Comparison of ENCODE assay signal across 20 cellular contexts in the genomic region with DNA sequence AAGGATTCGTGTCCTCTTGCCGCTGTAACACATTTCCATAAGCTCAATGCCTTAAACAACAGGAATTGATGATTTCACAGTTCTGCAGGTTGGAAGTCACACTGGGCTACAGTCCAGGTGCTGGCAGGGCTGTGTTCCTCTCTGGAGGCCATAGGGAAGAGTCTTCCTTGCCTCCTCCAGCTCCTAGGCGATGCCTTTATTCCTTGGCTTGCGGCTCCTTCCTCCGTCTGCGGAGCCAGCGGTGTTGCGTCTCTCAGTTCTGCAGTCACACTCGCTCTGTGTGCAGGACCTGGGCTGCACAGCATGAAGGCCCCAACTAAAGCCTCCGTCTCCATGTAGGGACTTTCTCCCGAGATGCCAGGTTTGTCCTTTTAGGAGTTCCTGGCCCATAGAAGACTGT.
DNase-seq lines count a peak whose midpoint lies in the region; ATAC-seq, FAIRE-seq and TF ChIP-seq lines count a peak whose summit lies in the region.
"Had no signal": no experiment of that assay in that cellular context is flagged by ENCODE, and none has a peak within 500 bp of the region (broad histone marks: within the 10 kb centered on the region; RNA-seq: fewer than 3 reads in every experiment).

No MANE protein-coding gene starts in this region.

- H3K4me2 ChIP-seq in astrocyte (ENCODE audit: low read length): no peak overlapping the region

- no peak for ATAC-seq in activated naive CD8-positive, alpha-beta T cell treated with anti-CD3 and anti-CD28 coated beads, Interleukin-2, amount 50 U/mL, for 24 hours
- no peak for ATAC-seq in CD4-positive, alpha-beta T cell (ENCODE audit: poor library complexity)
- no peak for ATAC-seq in lung (ENCODE audit: insufficient read depth, low FRiP score)
- ATAC-seq in HG03457 (IDR thresholded peaks at IDR 0.05; ENCODE audit: unreplicated experiment): no peak
- ATAC-seq: HepG2 had no signal

- CTCF ChIA-PET in CD4-positive, alpha-beta T cell (lab: Charles Lee): interaction anchor here (1.0 kb wide), 1 partner anchor 60 kb away, joined by 3 read pairs; no protein-coding TSS in a partner anchor

- no peak overlapping the region for H3K27ac ChIP-seq in CD4-positive, alpha-beta T cell (ENCODE audit: low read depth, low read length)
- no peak overlapping the region for H3K27ac ChIP-seq in astrocyte (ENCODE audit: low read depth, low read length)
- H3K27ac ChIP-seq in lung (ENCODE audit: low read depth in 1 of 2, low read length in 1 of 2): no peak overlapping the region
- H3K27ac ChIP-seq: GM23248 had no signal

- H3K27ac Mint-ChIP-seq in activated naive CD8-positive, alpha-beta T cell: no peak overlapping the region
- H3K27ac Mint-ChIP-seq in activated naive CD8-positive, alpha-beta T cell treated with anti-CD3 and anti-CD28 coated beads, Interleukin-2, amount 50 U/mL, for 24 hours: no peak overlapping the region
- no peak overlapping the region for H3K27ac Mint-ChIP-seq in CD4-positive, alpha-beta T cell
- H3K27ac Mint-ChIP-seq in astrocyte (ENCODE audit: unreplicated experiment): peak overlapping the region; percentile 9
- H3K27ac Mint-ChIP-seq in activated T-cell treated with anti-CD3 and anti-CD28 coated beads, Interleukin-2, amount 50 U/mL, for 24 hours: no peak overlapping the region
- H3K27ac Mint-ChIP-seq: IgD-negative memory B cell had no signal

- POLR2A ChIA-PET in CD4-positive, alpha-beta T cell (lab: Charles Lee): no interaction called here

- H4K20me1 ChIP-seq in astrocyte (ENCODE audit: insufficient read depth, low read length): no peaks in the 10 kb centered on the region

- no peak overlapping the region for H3K9ac ChIP-seq in astrocyte (ENCODE audit: low read length)
- H3K9ac ChIP-seq: GM23248 had no signal

- H3K9me3 Mint-ChIP-seq in activated naive CD8-positive, alpha-beta T cell (ENCODE audit: low read depth): no peaks in the 10 kb centered on the region
- no peaks in the 10 kb centered on the region for H3K9me3 Mint-ChIP-seq in activated naive CD8-positive, alpha-beta T cell treated with anti-CD3 and anti-CD28 coated beads, Interleukin-2, amount 50 U/mL, for 24 hours
- H3K9me3 Mint-ChIP-seq in CD4-positive, alpha-beta T cell: no peaks in the 10 kb centered on the region
- H3K9me3 Mint-ChIP-seq in astrocyte (ENCODE audit: unreplicated experiment): peaks cover 2% of the 10 kb centered on the region
- no peaks in the 10 kb centered on the region for H3K9me3 Mint-ChIP-seq in activated T-cell treated with anti-CD3 and anti-CD28 coated beads, Interleukin-2, amount 50 U/mL, for 24 hours
- H3K9me3 Mint-ChIP-seq: CD4-positive, CD25-positive, alpha-beta regulatory T cell; IgD-negative memory B cell had no signal

- H3K79me2 ChIP-seq in astrocyte (ENCODE audit: insufficient read depth, low read length): no peaks in the 10 kb centered on the region

- H3K36me3 ChIP-seq in astrocyte (ENCODE audit: insufficient read depth, low read length) (no peaks in the 10 kb centered on the region), lung (ENCODE audit: control insufficient read depth in 2 of 2, insufficient read depth in 2 of 2, low read length in 2 of 2) (no peaks in the 10 kb centered on the region)
- H3K36me3 ChIP-seq: BE2C, HAP-1 had no signal

- no peak overlapping the region for H3K4me3 ChIP-seq in astrocyte (ENCODE audit: insufficient read depth, low read depth, low read length)
- no peak overlapping the region for H3K4me3 ChIP-seq in lung
- H3K4me3 ChIP-seq: GM23248, HAP-1 had no signal

- intact Hi-C loops in CD4-positive, alpha-beta T cell (cut with DNase I, micrococcal nuclease): no loop called here

- H3K4me1 Mint-ChIP-seq in activated naive CD8-positive, alpha-beta T cell (ENCODE audit: low read depth): peaks cover 12% of the 10 kb centered on the region
- H3K4me1 Mint-ChIP-seq in activated naive CD8-positive, alpha-beta T cell treated with anti-CD3 and anti-CD28 coated beads, Interleukin-2, amount 50 U/mL, for 24 hours: peaks cover 13% of the 10 kb centered on the region
- H3K4me1 Mint-ChIP-seq in CD4-positive, alpha-beta T cell (ENCODE audit: low read depth): peaks cover 12% of the 10 kb centered on the region
- H3K4me1 Mint-ChIP-seq in astrocyte (ENCODE audit: low read depth, unreplicated experiment): peaks cover 15% of the 10 kb centered on the region
- peaks cover 18% of the 10 kb centered on the region for H3K4me1 Mint-ChIP-seq in activated T-cell treated with anti-CD3 and anti-CD28 coated beads, Interleukin-2, amount 50 U/mL, for 24 hours (ENCODE audit: low read depth)

- H3K27me3 ChIP-seq in CD4-positive, alpha-beta T cell (ENCODE audit: control insufficient read depth, insufficient read depth, low read length): no peaks in the 10 kb centered on the region
- H3K27me3 ChIP-seq in astrocyte (ENCODE audit: insufficient read depth, low read length) (no peaks in the 10 kb centered on the region), lung (ENCODE audit: control insufficient read depth, insufficient read depth) (no peaks in the 10 kb centered on the region)
- H3K27me3 ChIP-seq: BE2C had no signal

- H3K9me3 ChIP-seq in CD4-positive, alpha-beta T cell (ENCODE audit: control insufficient read depth, low read length): no peaks in the 10 kb centered on the region
- no peaks in the 10 kb centered on the region for H3K9me3 ChIP-seq in astrocyte (ENCODE audit: insufficient read depth, low read depth, low read length)
- H3K9me3 ChIP-seq in lung (ENCODE audit: control insufficient read depth in 2 of 2, insufficient read depth in 1 of 2, low read length in 1 of 2): no peaks in the 10 kb centered on the region
- H3K9me3 ChIP-seq: BE2C, Caco-2, HAP-1 had no signal

- no peak for DNase-seq in activated naive CD8-positive, alpha-beta T cell treated with anti-CD3 and anti-CD28 coated beads, Interleukin-2, amount 50 U/mL, for 24 hours
- DNase-seq in CD4-positive, alpha-beta T cell: no peak
- DNase-seq in astrocyte (ENCODE audit: low read depth): no peak
- DNase-seq in lung (ENCODE audit: low spot score): peak; percentile 21
- DNase-seq in activated T-cell treated with anti-CD3 and anti-CD28 coated beads, Interleukin-2, amount 50 U/mL, for 24 hours: no peak
- DNase-seq: ACHN; BE2C; C1 segment of cervical spinal cord; Caco-2; CD4-positive, CD25-positive, alpha-beta regulatory T cell; GM23248 had no signal

- peak overlapping the region; percentile 33 for H2AFZ ChIP-seq in astrocyte (ENCODE audit: low read depth, low read length)
- H2AFZ ChIP-seq: GM23248 had no signal

- H3K27me3 Mint-ChIP-seq in activated naive CD8-positive, alpha-beta T cell: no peaks in the 10 kb centered on the region
- H3K27me3 Mint-ChIP-seq in activated naive CD8-positive, alpha-beta T cell treated with anti-CD3 and anti-CD28 coated beads, Interleukin-2, amount 50 U/mL, for 24 hours: peaks cover 3% of the 10 kb centered on the region
- H3K27me3 Mint-ChIP-seq in CD4-positive, alpha-beta T cell: no peaks in the 10 kb centered on the region
- peaks cover 13% of the 10 kb centered on the region for H3K27me3 Mint-ChIP-seq in astrocyte (ENCODE audit: low read depth, unreplicated experiment)
- no peaks in the 10 kb centered on the region for H3K27me3 Mint-ChIP-seq in activated T-cell treated with anti-CD3 and anti-CD28 coated beads, Interleukin-2, amount 50 U/mL, for 24 hours

- peak overlapping the region; percentile 20 for H3K4me3 Mint-ChIP-seq in activated naive CD8-positive, alpha-beta T cell
- no peak overlapping the region for H3K4me3 Mint-ChIP-seq in activated naive CD8-positive, alpha-beta T cell treated with anti-CD3 and anti-CD28 coated beads, Interleukin-2, amount 50 U/mL, for 24 hours
- H3K4me3 Mint-ChIP-seq in CD4-positive, alpha-beta T cell: peak overlapping the region; percentile 54
- H3K4me3 Mint-ChIP-seq in astrocyte (ENCODE audit: unreplicated experiment): no peak overlapping the region
- H3K4me3 Mint-ChIP-seq in activated T-cell treated with anti-CD3 and anti-CD28 coated beads, Interleukin-2, amount 50 U/mL, for 24 hours: no peak overlapping the region
- H3K4me3 Mint-ChIP-seq: IgD-negative memory B cell had no signal

- no peaks in the 10 kb centered on the region for H3K36me3 Mint-ChIP-seq in activated naive CD8-positive, alpha-beta T cell
- H3K36me3 Mint-ChIP-seq in activated naive CD8-positive, alpha-beta T cell treated with anti-CD3 and anti-CD28 coated beads, Interleukin-2, amount 50 U/mL, for 24 hours (ENCODE audit: low read depth): no peaks in the 10 kb centered on the region
- no peaks in the 10 kb centered on the region for H3K36me3 Mint-ChIP-seq in CD4-positive, alpha-beta T cell (ENCODE audit: low read depth)
- H3K36me3 Mint-ChIP-seq in astrocyte (ENCODE audit: low read depth, unreplicated experiment): no peaks in the 10 kb centered on the region
- H3K36me3 Mint-ChIP-seq in activated T-cell treated with anti-CD3 and anti-CD28 coated beads, Interleukin-2, amount 50 U/mL, for 24 hours (ENCODE audit: low read depth): no peaks in the 10 kb centered on the region
- H3K36me3 Mint-ChIP-seq: CD4-positive, CD25-positive, alpha-beta regulatory T cell; IgD-negative memory B cell had no signal

- TF ChIP-seq CTCF in CD4-positive, alpha-beta T cell (IDR thresholded peaks at IDR 0.05): no peak
- no peak for TF ChIP-seq CTCF in astrocyte (IDR thresholded peaks at IDR 0.05; ENCODE audit: insufficient read depth, low read depth, low read length)
- no peak for TF ChIP-seq CTCF in lung (IDR thresholded peaks at IDR 0.05; ENCODE audit: control extremely low read depth, extremely low read depth)

- no peaks in the 10 kb centered on the region for H3K4me1 ChIP-seq in astrocyte (ENCODE audit: insufficient read depth, low read length)
- H3K4me1 ChIP-seq in lung (ENCODE audit: control insufficient read depth in 2 of 2, insufficient read depth in 2 of 2, low read length in 2 of 2): peaks cover 0 to 7% of the 10 kb centered on the region in 2 donors
- H3K4me1 ChIP-seq: BE2C had no signal

- no peak for FAIRE-seq in astrocyte (lab: Jason Lieb, UNC)
- FAIRE-seq: D721Med, G401.6, GM12891, GM19239, HepG2 had no signal

- WGBS in lung, 2 donors: 90 to 98% methylated on average over 11 of the region's 11 CpGs

Comparison
In these comparisons a context has a peak if more than half of its experiments do, and no peak if none do; other contexts are left out.
1. H3K4me3 Mint-ChIP-seq: peak in activated naive CD8-positive, alpha-beta T cell (single experiment) and CD4-positive, alpha-beta T cell (single experiment); none in activated naive CD8-positive, alpha-beta T cell treated with anti-CD3 and anti-CD28 coated beads, Interleukin-2, amount 50 U/mL, for 24 hours (single experiment), astrocyte (single experiment) and activated T-cell treated with anti-CD3 and anti-CD28 coated beads, Interleukin-2, amount 50 U/mL, for 24 hours (single experiment).